ENCODE assay signal across 25 cellular contexts in genomic region chr7:47347986-47348385, GRCh38.
"Had no signal": no experiment of that assay in that cellular context is flagged by ENCODE, and none has a peak within 500 bp of the region (broad histone marks: within the 10 kb centered on the region; RNA-seq: fewer than 3 reads in every experiment).

No MANE protein-coding gene starts in this region.

- H3K27me3 ChIP-seq: heart left ventricle, ovary, right atrium auricular region, suprapubic skin, thyroid gland, upper lobe of left lung had no signal

- H3K36me3 ChIP-seq: ovary, right atrium auricular region had no signal

- H3K4me3 Mint-ChIP-seq: central memory CD8-positive, alpha-beta T cell; naive thymus-derived CD8-positive, alpha-beta T cell; neural crest cell; stimulated activated effector memory CD8-positive, alpha-beta T cell treated with anti-CD3 and anti-CD28 coated beads, Interleukin-12 subunit alpha, Interleukin-12 subunit beta, amount 100 ng/mL, for 72 hours had no signal

- ATAC-seq: esophagus mucosa; heart left ventricle; mucosa of descending colon; naive thymus-derived CD8-positive, alpha-beta T cell; stimulated activated effector memory CD8-positive, alpha-beta T cell treated with anti-CD3 and anti-CD28 coated beads, Interleukin-12 subunit alpha, Interleukin-12 subunit beta, amount 100 ng/mL, for 72 hours had no signal

- DNase-seq: cortex of kidney; effector CD8-positive, alpha-beta T cell; heart left ventricle; hypothalamus; kidney glomerular epithelial cell; mammary epithelial cell; mucosa of descending colon; naive thymus-derived CD8-positive, alpha-beta T cell; nucleus accumbens; ovary; stimulated activated CD4-positive, alpha-beta T cell treated with anti-CD3 and anti-CD28 coated beads, Interleukin-4, amount 100 ng/mL, for 1 hour; stimulated activated CD8-positive, alpha-beta memory T cell treated with anti-CD3 and anti-CD28 coated beads, Interleukin-4, amount 100 ng/mL, for 48 hours; thyroid gland; upper lobe of left lung had no signal

- H3K4me1 Mint-ChIP-seq: central memory CD8-positive, alpha-beta T cell; naive thymus-derived CD8-positive, alpha-beta T cell; stimulated activated effector memory CD8-positive, alpha-beta T cell treated with anti-CD3 and anti-CD28 coated beads, Interleukin-12 subunit alpha, Interleukin-12 subunit beta, amount 100 ng/mL, for 72 hours had no signal

- H3K36me3 Mint-ChIP-seq: naive thymus-derived CD8-positive, alpha-beta T cell; stimulated activated effector memory CD8-positive, alpha-beta T cell treated with anti-CD3 and anti-CD28 coated beads, Interleukin-12 subunit alpha, Interleukin-12 subunit beta, amount 100 ng/mL, for 72 hours had no signal

- H3K9me3 ChIP-seq: heart left ventricle, mucosa of descending colon, ovary, right atrium auricular region, suprapubic skin, thyroid gland, upper lobe of left lung had no signal

- H3K27ac Mint-ChIP-seq: naive thymus-derived CD8-positive, alpha-beta T cell; stimulated activated effector memory CD8-positive, alpha-beta T cell treated with anti-CD3 and anti-CD28 coated beads, Interleukin-12 subunit alpha, Interleukin-12 subunit beta, amount 100 ng/mL, for 72 hours had no signal

- H3K27ac ChIP-seq: dorsolateral prefrontal cortex, heart left ventricle, ovary, right atrium auricular region, suprapubic skin, thyroid gland, upper lobe of left lung had no signal

- H3K4me2 ChIP-seq: smooth muscle cell had no signal

- H3K27me3 Mint-ChIP-seq: central memory CD8-positive, alpha-beta T cell had no signal

- H3K4me1 ChIP-seq: suprapubic skin, upper lobe of left lung had no signal

- H3K4me3 ChIP-seq: dorsolateral prefrontal cortex, heart left ventricle, mucosa of descending colon, ovary, right atrium auricular region, smooth muscle cell, suprapubic skin, thyroid gland, upper lobe of left lung had no signal

- FAIRE-seq: endometrium, frontal cortex, islet of Langerhans had no signal
